ENCODE assay signal across 2 cellular contexts in genomic region chr10:124420254-124420653, GRCh38.
A peak's percentile ranks its signal among the peaks of the same experiment; 100 is the strongest.
TF ChIP-seq lines count a peak whose summit lies in the region.

No MANE protein-coding gene starts in this region.

TF ChIP-seq in HEK293, 187 proteins besides CTCF, POLR2A, EP300 and RAD21:
- TF ChIP-seq MZF1 (tag by site-specific recombination; IDR thresholded peaks at IDR 0.05; ENCODE audit: borderline replicate concordance), result peak; percentile 48; the same call in 1 of the 2 replicates
- TF ChIP-seq ZNF560 (tag by site-specific recombination; IDR thresholded peaks at IDR 0.05; ENCODE audit: borderline replicate concordance), result no peak
- TF ChIP-seq SP2 (tag by site-specific recombination; IDR thresholded peaks at IDR 0.05), result no peak
- TF ChIP-seq ZNF324 (tag by site-specific recombination; IDR thresholded peaks at IDR 0.05), result no peak
- TF ChIP-seq KLF1 (tag by site-specific recombination; IDR thresholded peaks at IDR 0.05), result peak; percentile 69
- TF ChIP-seq ZNF596 (tag by site-specific recombination; IDR thresholded peaks at IDR 0.05), result no peak
- 0 out of 2 replicates have a peak, but pooled peaks have one; percentile 52 for TF ChIP-seq ZNF580 (tag by site-specific recombination; IDR thresholded peaks at IDR 0.05)
- TF ChIP-seq ZNF600 (tag by site-specific recombination; IDR thresholded peaks at IDR 0.05), result peak; percentile 80
- TF ChIP-seq ZNF610 (tag by site-specific recombination; IDR thresholded peaks at IDR 0.05; ENCODE audit: borderline replicate concordance), result no peak
- no peak for TF ChIP-seq ZNF138 (tag by site-specific recombination; IDR thresholded peaks at IDR 0.05; ENCODE audit: borderline replicate concordance)
- TF ChIP-seq ZSCAN16 (tag by site-specific recombination; IDR thresholded peaks at IDR 0.05), result no peak
- peak; percentile 86 for TF ChIP-seq ZNF423 (tag by site-specific recombination; IDR thresholded peaks at IDR 0.05)
- TF ChIP-seq PRDM10 (tag by site-specific recombination; IDR thresholded peaks at IDR 0.05), result peak; percentile 56
- peak; percentile 64 for TF ChIP-seq ZBTB8A (tag by site-specific recombination; IDR thresholded peaks at IDR 0.05)
- TF ChIP-seq HOXD13 (CRISPR knock-in tag; IDR thresholded peaks at IDR 0.05; ENCODE audit: borderline replicate concordance), result no peak
- TF ChIP-seq IKZF3 (tag by site-specific recombination; IDR thresholded peaks at IDR 0.05), result 0 out of 2 replicates have a peak, but pooled peaks have one; percentile 21
- TF ChIP-seq ZBTB20 (tag by site-specific recombination; IDR thresholded peaks at IDR 0.05), result 0 out of 2 replicates have a peak, but pooled peaks have one; percentile 21
- TF ChIP-seq GLIS1 (tag by site-specific recombination; IDR thresholded peaks at IDR 0.05), result peak; percentile 70
- no peak for TF ChIP-seq ZNF114 (tag by site-specific recombination; IDR thresholded peaks at IDR 0.05)
- TF ChIP-seq ZIC2 (tag by site-specific recombination; IDR thresholded peaks at IDR 0.05), result peak; percentile 84

TF ChIP-seq in H1, 55 proteins besides CTCF, POLR2A, EP300 and RAD21:
- TF ChIP-seq CBX8 (IDR thresholded peaks at IDR 0.05; ENCODE audit: borderline replicate concordance, low read depth, low read length), result no peak
- TF ChIP-seq KDM5A (IDR thresholded peaks at IDR 0.05; ENCODE audit: low read length), result no peak
- TF ChIP-seq CHD2 (IDR thresholded peaks at IDR 0.05; ENCODE audit: low read length), result no peak
- TF ChIP-seq TCF12 (IDR thresholded peaks at IDR 0.05; ENCODE audit: low read depth, low read length), result no peak
- TF ChIP-seq POU5F1 (IDR thresholded peaks at IDR 0.05; ENCODE audit: low read depth, low read length), result no peak
- TF ChIP-seq, protein P1, sequence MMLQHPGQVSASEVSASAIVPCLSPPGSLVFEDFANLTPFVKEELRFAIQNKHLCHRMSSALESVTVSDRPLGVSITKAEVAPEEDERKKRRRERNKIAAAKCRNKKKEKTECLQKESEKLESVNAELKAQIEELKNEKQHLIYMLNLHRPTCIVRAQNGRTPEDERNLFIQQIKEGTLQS (IDR thresholded peaks at IDR 0.05; ENCODE audit: insufficient read depth, low read depth, low read length), result no peak
- TF ChIP-seq HDAC2 (IDR thresholded peaks at IDR 0.05; ENCODE audit: borderline replicate concordance in 1 of 2, low read depth in 2 of 2, low read length in 2 of 2), result no peak
- TF ChIP-seq JUN (IDR thresholded peaks at IDR 0.05; ENCODE audit: low read depth, low read length), result no peak
- TF ChIP-seq CTBP2 (IDR thresholded peaks at IDR 0.05; ENCODE audit: borderline replicate concordance, insufficient read depth, insufficient read length, low read length), result no peak
- TF ChIP-seq NRF1 (IDR thresholded peaks at IDR 0.05; ENCODE audit: low read depth, low read length), result no peak
- TF ChIP-seq, protein P2, sequence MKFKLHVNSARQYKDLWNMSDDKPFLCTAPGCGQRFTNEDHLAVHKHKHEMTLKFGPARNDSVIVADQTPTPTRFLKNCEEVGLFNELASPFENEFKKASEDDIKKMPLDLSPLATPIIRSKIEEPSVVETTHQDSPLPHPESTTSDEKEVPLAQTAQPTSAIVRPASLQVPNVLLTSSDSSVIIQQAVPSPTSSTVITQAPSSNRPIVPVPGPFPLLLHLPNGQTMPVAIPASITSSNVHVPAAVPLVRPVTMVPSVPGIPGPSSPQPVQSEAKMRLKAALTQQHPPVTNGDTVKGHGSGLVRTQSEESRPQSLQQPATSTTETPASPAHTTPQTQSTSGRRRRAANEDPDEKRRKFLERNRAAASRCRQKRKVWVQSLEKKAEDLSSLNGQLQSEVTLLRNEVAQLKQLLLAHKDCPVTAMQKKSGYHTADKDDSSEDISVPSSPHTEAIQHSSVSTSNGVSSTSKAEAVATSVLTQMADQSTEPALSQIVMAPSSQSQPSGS (IDR thresholded peaks at IDR 0.05; ENCODE audit: low read length), result no peak
- TF ChIP-seq SAP30 (IDR thresholded peaks at IDR 0.05; ENCODE audit: insufficient read depth, insufficient replicate concordance, low read length), result no peak
- TF ChIP-seq TEAD4 (IDR thresholded peaks at IDR 0.05; ENCODE audit: low read depth, low read length), result no peak
- no peak for TF ChIP-seq BRCA1 (IDR thresholded peaks at IDR 0.05; ENCODE audit: low read depth, low read length)
